27 cellular contexts compared by ENCODE assay signal in genomic region chr6:1235825-1236224, GRCh38.
DNase-seq lines count a peak whose midpoint lies in the region; ATAC-seq, FAIRE-seq and TF ChIP-seq lines count a peak whose summit lies in the region.
"Had no signal": no experiment of that assay in that cellular context is flagged by ENCODE, and none has a peak within 500 bp of the region (broad histone marks: within the 10 kb centered on the region; RNA-seq: fewer than 3 reads in every experiment).

No MANE protein-coding gene starts in this region.

- in situ Hi-C loops in Panc1 (cut with HindIII; ENCODE audit: low pct_unique_long_range_greater_than_20kb, low sequenced_read_pairs), result no loop called here

- CTCF ChIA-PET in Panc1 (lab: Charles Lee), result no interaction called here

- no peak overlapping the region for H3K9ac ChIP-seq in H9 (ENCODE audit: extremely low read depth, insufficient read length, low read length)
- peak overlapping the region; percentile 28 for H3K9ac ChIP-seq in trophoblast cell (ENCODE audit: low read length)
- no peak overlapping the region for H3K9ac ChIP-seq in kidney (ENCODE audit: low read length in 2 of 2)
- H3K9ac ChIP-seq: BLaER1 treated with 17β-estradiol and CSF1 and Interleukin-3, amounts not matched to agents 10 nM and 100 nM; GM23248 had no signal

- H2BK12ac ChIP-seq in H9 (ENCODE audit: insufficient read length, low read depth, low read length) (no peak overlapping the region), trophoblast cell (ENCODE audit: low read length) (no peak overlapping the region)

- no peak overlapping the region for H2BK15ac ChIP-seq in H9 (ENCODE audit: low read depth, low read length)

- H3K4me1 ChIP-seq in H9 (ENCODE audit: insufficient read depth, low read length) (no peaks in the 10 kb centered on the region), Panc1 (ENCODE audit: control insufficient read depth, insufficient read depth, low read length) (no peaks in the 10 kb centered on the region), trophoblast cell (ENCODE audit: control insufficient read depth in 1 of 2, insufficient read depth in 2 of 2, low read length in 2 of 2) (no peaks in the 10 kb centered on the region), kidney (ENCODE audit: control insufficient read depth in 1 of 2, insufficient read depth in 1 of 2, low read depth in 1 of 2, low read length in 2 of 2) (no peaks in the 10 kb centered on the region)
- H3K4me1 ChIP-seq: A549; BE2C; BLaER1 treated with 17β-estradiol and CSF1 and Interleukin-3, amounts not matched to agents 10 nM and 100 nM had no signal

- H3K27me3 ChIP-seq in H9 (ENCODE audit: insufficient read depth, low read length), result no peaks in the 10 kb centered on the region
- H3K27me3 ChIP-seq in Panc1 (ENCODE audit: control insufficient read depth, insufficient read depth, low read length), result peaks cover 4% of the 10 kb centered on the region
- no peaks in the 10 kb centered on the region for H3K27me3 ChIP-seq in trophoblast cell (ENCODE audit: insufficient read depth, low read length)
- H3K27me3 ChIP-seq: BLaER1 treated with 17β-estradiol and CSF1 and Interleukin-3, amounts not matched to agents 10 nM and 100 nM had no signal

- POLR2A ChIA-PET in Panc1 (lab: Charles Lee), result no interaction called here

- peaks cover 0 to 5% of the 10 kb centered on the region in 2 experiments; a peak in 1 of 4 replicates for H3K4me1 Mint-ChIP-seq in H9
- H3K4me1 Mint-ChIP-seq in glutamatergic neuron (ENCODE audit: low read depth, unreplicated experiment), result no peaks in the 10 kb centered on the region
- H3K4me1 Mint-ChIP-seq: CD14-positive monocyte; CD8-positive, alpha-beta memory T cell had no signal

- DNase-seq in H9 (no peak), Panc1 (ENCODE audit: low read depth, low spot score) (no peak), glutamatergic neuron (peak; percentile 29), trophoblast cell (no peak), retina (no peak), kidney (no peak)
- DNase-seq in activated effector memory CD4-positive, alpha-beta T cell treated with Interleukin-2 at 50 U/mL for 16 hours, result no peak
- DNase-seq: 8988T; ACHN; AML-193; BE2C; CD4-positive, alpha-beta T cell; CD8-positive, alpha-beta memory T cell; DMS 273 treated with DMSO at 0.1 percent for 48 hours; DMS79; EL; GDM1; GM23248; H7 had no signal

- H3K4ac ChIP-seq in H9 (ENCODE audit: low read depth, low read length) (no peak overlapping the region), trophoblast cell (ENCODE audit: low read depth, low read length) (no peak overlapping the region)

- H3K79me1 ChIP-seq in H9 (ENCODE audit: insufficient read depth, low read depth, low read length, poor library complexity, severe bottlenecking) (no peaks in the 10 kb centered on the region), trophoblast cell (ENCODE audit: low read length) (no peaks in the 10 kb centered on the region)

- H3K27me3 Mint-ChIP-seq in H9 (ENCODE audit: low read depth) (peaks cover 27% of the 10 kb centered on the region), glutamatergic neuron (ENCODE audit: unreplicated experiment) (peaks cover 2% of the 10 kb centered on the region)

- no peaks in the 10 kb centered on the region for H3K36me3 ChIP-seq in Panc1 (ENCODE audit: control insufficient read depth, insufficient read depth, low read length)
- no peaks in the 10 kb centered on the region for H3K36me3 ChIP-seq in trophoblast cell (ENCODE audit: control insufficient read depth in 1 of 2, insufficient read depth in 2 of 2, low read length in 2 of 2)
- H3K36me3 ChIP-seq in kidney (ENCODE audit: control insufficient read depth in 1 of 2, insufficient read depth in 2 of 2, low read length in 2 of 2), result no peaks in the 10 kb centered on the region
- H3K36me3 ChIP-seq: BE2C; BLaER1 treated with 17β-estradiol and CSF1 and Interleukin-3, amounts not matched to agents 10 nM and 100 nM had no signal

- no peak overlapping the region for H2BK20ac ChIP-seq in H9 (ENCODE audit: low read depth, low read length, poor library complexity, severe bottlenecking)

- H4K20me1 ChIP-seq in H9 (ENCODE audit: control insufficient read depth, insufficient read depth, insufficient read length), result no peaks in the 10 kb centered on the region
- H4K20me1 ChIP-seq: BLaER1 treated with 17β-estradiol and CSF1 and Interleukin-3, amounts not matched to agents 10 nM and 100 nM had no signal

- H4K91ac ChIP-seq in H9 (ENCODE audit: insufficient read length, low read depth, low read length) (no peak overlapping the region), trophoblast cell (ENCODE audit: low read depth, low read length) (no peak overlapping the region)

- WGBS in H9 (ENCODE audit: extremely low coverage, insufficient read length, low lambda C conversion rate), result no CpG with 5 or more reads among the region's 6 CpGs
- WGBS in trophoblast cell (ENCODE audit: extremely low coverage, insufficient coverage, insufficient read length), result no CpG with 5 or more reads among the region's 6 CpGs

- H3K9me3 ChIP-seq in H9 (ENCODE audit: control insufficient read depth, low read depth, low read length) (no peaks in the 10 kb centered on the region), Panc1 (ENCODE audit: control insufficient read depth, insufficient read depth, low read depth, low read length) (no peaks in the 10 kb centered on the region), trophoblast cell (ENCODE audit: insufficient read depth, low read depth, low read length) (no peaks in the 10 kb centered on the region), kidney (ENCODE audit: control insufficient read depth in 1 of 2, low read length in 2 of 2) (no peaks in the 10 kb centered on the region)
- H3K9me3 ChIP-seq: A549; BE2C; BLaER1 treated with 17β-estradiol and CSF1 and Interleukin-3, amounts not matched to agents 10 nM and 100 nM had no signal

- no peak overlapping the region for H4K12ac ChIP-seq in trophoblast cell (ENCODE audit: low read depth, low read length)

- H3K27ac Mint-ChIP-seq in H9, result no peak overlapping the region
- H3K27ac Mint-ChIP-seq in glutamatergic neuron (ENCODE audit: unreplicated experiment), result no peak overlapping the region
- H3K27ac Mint-ChIP-seq: CD14-positive monocyte; CD4-positive, alpha-beta T cell; CD8-positive, alpha-beta memory T cell had no signal

- no peak overlapping the region for H4K5ac ChIP-seq in H9 (ENCODE audit: insufficient read length, low read depth, low read length)

- TF ChIP-seq CTCF in H9 (conservative IDR thresholded peaks at IDR 0.05) (no peak), Panc1 (IDR thresholded peaks at IDR 0.05) (no peak), glutamatergic neuron (IDR thresholded peaks at IDR 0.05; ENCODE audit: partially characterized antibody, unreplicated experiment) (no peak), kidney (IDR thresholded peaks at IDR 0.05; ENCODE audit: borderline replicate concordance, extremely low read depth, insufficient read depth) (no peak)

- no peak for FAIRE-seq in kidney (lab: Jason Lieb, UNC)
- FAIRE-seq: A549, D721Med, GM12878, GM19239, H1 had no signal

- H3K9me3 Mint-ChIP-seq in H9, result no peaks in the 10 kb centered on the region
- H3K9me3 Mint-ChIP-seq in glutamatergic neuron (ENCODE audit: unreplicated experiment), result no peaks in the 10 kb centered on the region
- H3K9me3 Mint-ChIP-seq: CD14-positive monocyte; CD4-positive, alpha-beta T cell; CD8-positive, alpha-beta memory T cell had no signal

- H2AK5ac ChIP-seq in H9 (ENCODE audit: insufficient read length, low read length), result no peak overlapping the region
- no peak overlapping the region for H2AK5ac ChIP-seq in trophoblast cell (ENCODE audit: low read length)

- no peak overlapping the region for H3K56ac ChIP-seq in H9 (ENCODE audit: insufficient read length, low read depth, low read length)

- H2BK120ac ChIP-seq in H9 (ENCODE audit: low read depth, low read length, poor library complexity, severe bottlenecking) (no peak overlapping the region), trophoblast cell (ENCODE audit: insufficient read depth, low read length, poor library complexity) (no peak overlapping the region)

- no peaks in the 10 kb centered on the region for H3K79me2 ChIP-seq in H9 (ENCODE audit: insufficient read depth, low read length)
- no peaks in the 10 kb centered on the region for H3K79me2 ChIP-seq in trophoblast cell (ENCODE audit: control insufficient read depth, insufficient read depth, low read length, poor library complexity)

- no peaks in the 10 kb centered on the region for H3K23me2 ChIP-seq in H9 (ENCODE audit: insufficient read length, low read depth, low read length, poor library complexity, severe bottlenecking)

- H3K4me3 ChIP-seq in Panc1 (ENCODE audit: low read depth in 2 of 2, low read length in 2 of 2) (no peak overlapping the region), trophoblast cell (ENCODE audit: low read depth, low read length) (no peak overlapping the region), kidney (ENCODE audit: low read length in 2 of 2) (no peak overlapping the region)
- H3K4me3 ChIP-seq: A549; BLaER1 treated with 17β-estradiol and CSF1 and Interleukin-3, amounts not matched to agents 10 nM and 100 nM; GM12878; GM23248 had no signal

- no peak overlapping the region for H3K23ac ChIP-seq in H9 (ENCODE audit: insufficient read length, low read depth, low read length)
- H3K23ac ChIP-seq in trophoblast cell (ENCODE audit: low read length), result no peak overlapping the region

- ATAC-seq in Panc1, result peak; percentile 54; the same call in 1 of the 2 replicates
- ATAC-seq: A549, GM12878, HCT116 had no signal

- H3K14ac ChIP-seq in H9 (ENCODE audit: insufficient read depth, low read length) (peak overlapping the region; percentile 44; the same call in 1 of the 2 replicates), trophoblast cell (ENCODE audit: low read length) (no peak overlapping the region)

- no peak overlapping the region for H3K4me3 Mint-ChIP-seq in H9
- H3K4me3 Mint-ChIP-seq in glutamatergic neuron (ENCODE audit: unreplicated experiment), result no peak overlapping the region
- H3K4me3 Mint-ChIP-seq: CD14-positive monocyte; CD4-positive, alpha-beta T cell; CD8-positive, alpha-beta memory T cell had no signal

- intact Hi-C loops in Panc1 (cut with micrococcal nuclease; ENCODE audit: unreplicated experiment), result no loop called here
- intact Hi-C loops in kidney (cut with DNase I), result no loop called here

- no peak overlapping the region for H4K8ac ChIP-seq in H9 (replicated peaks; ENCODE audit: insufficient read length, low read depth, low read length)
- H4K8ac ChIP-seq in trophoblast cell (ENCODE audit: low read depth, low read length), result no peak overlapping the region

- H3K36me3 Mint-ChIP-seq in H9 (ENCODE audit: insufficient read depth in 1 of 3, low read depth in 3 of 3), result no peaks in the 10 kb centered on the region
- no peaks in the 10 kb centered on the region for H3K36me3 Mint-ChIP-seq in glutamatergic neuron (ENCODE audit: unreplicated experiment)
- H3K36me3 Mint-ChIP-seq: CD14-positive monocyte; CD8-positive, alpha-beta memory T cell had no signal

- H3K18ac ChIP-seq in H9 (ENCODE audit: insufficient read length, low read depth, low read length) (no peak overlapping the region), trophoblast cell (ENCODE audit: low read length) (no peak overlapping the region)

- H3K4me2 ChIP-seq in H9 (ENCODE audit: insufficient read depth, insufficient read length, low read length) (no peak overlapping the region), trophoblast cell (ENCODE audit: low read length) (no peak overlapping the region)
- H3K4me2 ChIP-seq: A549; BLaER1 treated with 17β-estradiol and CSF1 and Interleukin-3, amounts not matched to agents 10 nM and 100 nM had no signal

- no peak overlapping the region for H3T11ph ChIP-seq in H9 (ENCODE audit: low read length)

- H2BK5ac ChIP-seq in H9 (ENCODE audit: insufficient read length, low read length) (no peak overlapping the region), trophoblast cell (ENCODE audit: low read depth, low read length, poor library complexity) (no peak overlapping the region)

- no TSS peak for BruUV-seq in Panc1 (replicated peaks; lab: Mats Ljungman, UMichigan)

- H2AFZ ChIP-seq in H9 (ENCODE audit: low read length) (no peak overlapping the region), trophoblast cell (ENCODE audit: insufficient read depth, low read length, poor library complexity) (no peak overlapping the region)
- H2AFZ ChIP-seq: GM23248 had no signal

- H3K27ac ChIP-seq in H9 (ENCODE audit: insufficient read length, low read depth, low read length) (no peak overlapping the region), Panc1 (ENCODE audit: low read length) (no peak overlapping the region), trophoblast cell (ENCODE audit: low read depth, low read length) (no peak overlapping the region), kidney (ENCODE audit: low read depth in 2 of 2, low read length in 2 of 2) (no peak overlapping the region)
- H3K27ac ChIP-seq: A549; BLaER1 treated with 17β-estradiol and CSF1 and Interleukin-3, amounts not matched to agents 10 nM and 100 nM; GM23248 had no signal
